ENCODE assay signal across 1 cellular context in genomic region chr4:6893449-6894085, GRCh38.
TF ChIP-seq lines count a peak whose summit lies in the region.

No MANE protein-coding gene starts in this region.

TF ChIP-seq in HepG2, 621 proteins besides CTCF, POLR2A, EP300 and RAD21 (continued from another document and continues in another):
- TF ChIP-seq FUBP1 (CRISPR knock-in tag; IDR thresholded peaks at IDR 0.05; ENCODE audit: borderline replicate concordance): no peak
- peak; percentile 70; the same call in 1 of the 2 replicates for TF ChIP-seq RXRA (CRISPR knock-in tag; IDR thresholded peaks at IDR 0.05)
- no peak for TF ChIP-seq ZNF576 (CRISPR knock-in tag; IDR thresholded peaks at IDR 0.05)
- TF ChIP-seq FOXP1 (IDR thresholded peaks at IDR 0.05): no peak
- TF ChIP-seq FOXP1 (CRISPR knock-in tag; IDR thresholded peaks at IDR 0.05): peak; percentile 85
- TF ChIP-seq ARID2 (CRISPR knock-in tag; IDR thresholded peaks at IDR 0.05; ENCODE audit: borderline replicate concordance): no peak
- TF ChIP-seq MAX (IDR thresholded peaks at IDR 0.05): peak; percentile 99
- peak; percentile 87 for TF ChIP-seq BHLHE40 (IDR thresholded peaks at IDR 0.05; ENCODE audit: low read length)
- TF ChIP-seq MTA3 (CRISPR knock-in tag; IDR thresholded peaks at IDR 0.05): no peak
- TF ChIP-seq AGO2 (optimal IDR thresholded peaks at IDR 0.05; ENCODE audit: low read depth, low read length): no peak
- TF ChIP-seq SIN3A (IDR thresholded peaks at IDR 0.05; ENCODE audit: borderline replicate concordance, low read depth, low read length): no peak
- TF ChIP-seq POLR2AphosphoS2 (IDR thresholded peaks at IDR 0.05; ENCODE audit: low read depth, low read length): no peak
- TF ChIP-seq REL (CRISPR knock-in tag; conservative IDR thresholded peaks at IDR 0.05): no peak
- TF ChIP-seq NR2F6 (IDR thresholded peaks at IDR 0.05): peak; percentile 69
- TF ChIP-seq NR2F6 (CRISPR knock-in tag; IDR thresholded peaks at IDR 0.05): peak; percentile 84
- peak; percentile 44; the same call in 1 of the 2 replicates for TF ChIP-seq HNRNPL (IDR thresholded peaks at IDR 0.05; ENCODE audit: low read depth, low read length)
- peak; percentile 95 for TF ChIP-seq MLXIP (CRISPR knock-in tag; IDR thresholded peaks at IDR 0.05; ENCODE audit: borderline replicate concordance)
- no peak for TF ChIP-seq ZNF557 (CRISPR knock-in tag; IDR thresholded peaks at IDR 0.05)
- TF ChIP-seq FOXM1 (CRISPR knock-in tag; IDR thresholded peaks at IDR 0.05): no peak
- no peak for TF ChIP-seq HNRNPLL (IDR thresholded peaks at IDR 0.05; ENCODE audit: low read depth, low read length, poor library complexity, severe bottlenecking)
- peak; percentile 87 for TF ChIP-seq BORCS8-MEF2B (CRISPR knock-in tag; IDR thresholded peaks at IDR 0.05)
- TF ChIP-seq ATF5 (CRISPR knock-in tag; IDR thresholded peaks at IDR 0.05; ENCODE audit: low read depth): 0 out of 2 replicates have a peak, but pooled peaks have one; percentile 52
- TF ChIP-seq ZFP62 (CRISPR knock-in tag; IDR thresholded peaks at IDR 0.05): no peak
- no peak for TF ChIP-seq ZNF318 (CRISPR knock-in tag; IDR thresholded peaks at IDR 0.05)
- TF ChIP-seq ZSCAN9 (CRISPR knock-in tag; IDR thresholded peaks at IDR 0.05; ENCODE audit: borderline replicate concordance): peak; percentile 94
- peak; percentile 76 for TF ChIP-seq ZMYM3 (CRISPR knock-in tag; IDR thresholded peaks at IDR 0.05)
- peak; percentile 73 for TF ChIP-seq HMGXB3 (CRISPR knock-in tag; IDR thresholded peaks at IDR 0.05; ENCODE audit: borderline replicate concordance)
- 0 out of 2 replicates have a peak, but pooled peaks have one; percentile 51 for TF ChIP-seq RNF219 (CRISPR knock-in tag; IDR thresholded peaks at IDR 0.05)
- TF ChIP-seq NFE2L1 (CRISPR knock-in tag; IDR thresholded peaks at IDR 0.05; ENCODE audit: borderline replicate concordance): peak; percentile 96
- TF ChIP-seq MAF1 (CRISPR knock-in tag; IDR thresholded peaks at IDR 0.05; ENCODE audit: borderline replicate concordance): no peak
- peak; percentile 55; the same call in 1 of the 2 replicates for TF ChIP-seq SALL2 (CRISPR knock-in tag; IDR thresholded peaks at IDR 0.05)
- no peak for TF ChIP-seq ZNF501 (CRISPR knock-in tag; IDR thresholded peaks at IDR 0.05)
- TF ChIP-seq ATF2 (CRISPR knock-in tag; IDR thresholded peaks at IDR 0.05): peak; percentile 93
